In genomic region chr2:85727798-85728197, GRCh38 we compare ENCODE assay signal across 1 cellular context.
TF ChIP-seq lines count a peak whose summit lies in the region.

No MANE protein-coding gene starts in this region.

TF ChIP-seq in SK-N-SH, 30 proteins besides CTCF, POLR2A, EP300 and RAD21 (continued from another document):
- TF ChIP-seq NFIC (IDR thresholded peaks at IDR 0.05; ENCODE audit: borderline replicate concordance): no peak
- no peak for TF ChIP-seq NRF1 (IDR thresholded peaks at IDR 0.05; ENCODE audit: low read depth, low read length)
